ENCODE assay signal across 10 cellular contexts in the genomic region with DNA sequence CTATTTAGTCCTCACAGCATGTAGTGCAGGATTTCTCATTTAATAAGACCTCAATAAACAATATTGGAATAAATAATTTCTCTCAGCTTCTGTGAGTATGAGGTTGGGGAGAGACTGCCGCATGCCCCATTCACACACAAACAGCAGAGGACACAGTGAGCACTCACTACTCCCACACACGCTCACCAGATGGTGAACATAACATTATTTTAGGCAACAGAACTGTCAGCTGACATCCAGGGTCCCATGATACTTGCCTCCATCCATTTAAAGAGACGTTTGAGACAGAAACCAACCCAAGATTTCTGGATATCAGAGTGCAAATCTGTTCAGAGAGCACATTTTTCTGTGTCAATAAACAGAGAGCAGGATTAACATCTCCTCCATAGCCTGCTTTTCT. TPM values are rescaled to one million over a fixed set of nuclear protein-coding genes. Genes with fewer than 3 reads are reported as not detected.
A peak's percentile ranks its signal among the peaks of the same experiment; 100 is the strongest.
DNase-seq lines count a peak whose midpoint lies in the region; ATAC-seq and TF ChIP-seq lines count a peak whose summit lies in the region.
"Had no signal": no experiment of that assay in that cellular context is flagged by ENCODE, and none has a peak within 500 bp of the region (broad histone marks: within the 10 kb centered on the region; RNA-seq: fewer than 3 reads in every experiment).

No MANE protein-coding gene starts in this region.

- H3K9me3 Mint-ChIP-seq in stimulated activated naive CD8-positive, alpha-beta T cell treated with anti-CD3 and anti-CD28 coated beads, Interleukin-15, Interleukin-2, amounts not matched to agents 100 ng/mL and 50 ng/mL, for 24 hours = no peaks in the 10 kb centered on the region

- peak overlapping the region; percentile 75 for H3K4me3 Mint-ChIP-seq in stimulated activated naive CD8-positive, alpha-beta T cell treated with anti-CD3 and anti-CD28 coated beads, Interleukin-15, Interleukin-2, amounts not matched to agents 100 ng/mL and 50 ng/mL, for 24 hours
- H3K4me3 Mint-ChIP-seq: neural crest cell had no signal

- no peak for TF ChIP-seq CTCF in choroid plexus epithelial cell (conservative IDR thresholded peaks at IDR 0.05; ENCODE audit: low read depth, low read length)

- H3K4me1 Mint-ChIP-seq in stimulated activated naive CD8-positive, alpha-beta T cell treated with anti-CD3 and anti-CD28 coated beads, Interleukin-15, Interleukin-2, amounts not matched to agents 100 ng/mL and 50 ng/mL, for 24 hours (ENCODE audit: low read depth) = peaks cover 100% of the 10 kb centered on the region
- H3K4me1 Mint-ChIP-seq: neural crest cell had no signal

- no peak for DNase-seq in stimulated activated naive CD8-positive, alpha-beta T cell treated with anti-CD3 and anti-CD28 coated beads, Interleukin-15, Interleukin-2, amounts not matched to agents 100 U/mL and 50 U/mL, for 24 hours
- DNase-seq in NCI-H82 treated with DMSO at 0.1 percent for 48 hours (lab: John Stamatoyannopoulos, UW; ENCODE audit: unreplicated experiment) (peak; percentile 57), choroid plexus epithelial cell (ENCODE audit: low read depth) (peak; percentile 21), T-helper 9 cell (no peak), mucosa of gallbladder (ENCODE audit: low spot score) (no peak), EL (no peak)
- DNase-seq: stimulated activated naive CD4-positive, alpha-beta T cell treated with Interleukin-2 at 50 U/mL for 16 hours had no signal

- H3K36me3 Mint-ChIP-seq in stimulated activated naive CD8-positive, alpha-beta T cell treated with anti-CD3 and anti-CD28 coated beads, Interleukin-15, Interleukin-2, amounts not matched to agents 100 ng/mL and 50 ng/mL, for 24 hours (ENCODE audit: low read depth) = peaks cover 5% of the 10 kb centered on the region

- H3K27me3 Mint-ChIP-seq in stimulated activated naive CD8-positive, alpha-beta T cell treated with anti-CD3 and anti-CD28 coated beads, Interleukin-15, Interleukin-2, amounts not matched to agents 100 ng/mL and 50 ng/mL, for 24 hours = no peaks in the 10 kb centered on the region

- H3K27ac Mint-ChIP-seq in stimulated activated naive CD8-positive, alpha-beta T cell treated with anti-CD3 and anti-CD28 coated beads, Interleukin-15, Interleukin-2, amounts not matched to agents 100 ng/mL and 50 ng/mL, for 24 hours = peak overlapping the region; percentile 94

- ATAC-seq in stimulated activated naive CD8-positive, alpha-beta T cell treated with anti-CD3 and anti-CD28 coated beads, Interleukin-15, Interleukin-2, amounts not matched to agents 100 U/mL and 50 U/mL, for 24 hours = no peak
- no peak for ATAC-seq in HG02981 (IDR thresholded peaks at IDR 0.05; ENCODE audit: unreplicated experiment)

- no peak overlapping the region for H3K4me3 ChIP-seq in choroid plexus epithelial cell (ENCODE audit: low read depth, low read length)

RNA-seq across cellular contexts. Expression of a gene that starts 16.9 kb away (rescaled TPM):
- 15.2 TPM for total RNA-seq in mucosa of gallbladder

Comparison
In these comparisons a context has a peak if more than half of its experiments do, and no peak if none do; other contexts are left out.
1. DNase-seq: peak in NCI-H82 treated with DMSO at 0.1 percent for 48 hours (single experiment) and choroid plexus epithelial cell (single experiment); none in stimulated activated naive CD8-positive, alpha-beta T cell treated with anti-CD3 and anti-CD28 coated beads, Interleukin-15, Interleukin-2, amounts not matched to agents 100 U/mL and 50 U/mL, for 24 hours (single experiment), T-helper 9 cell (single experiment), mucosa of gallbladder (single experiment) and EL (single experiment).